Comparison of ENCODE assay signal across 25 cellular contexts in the genomic region with DNA sequence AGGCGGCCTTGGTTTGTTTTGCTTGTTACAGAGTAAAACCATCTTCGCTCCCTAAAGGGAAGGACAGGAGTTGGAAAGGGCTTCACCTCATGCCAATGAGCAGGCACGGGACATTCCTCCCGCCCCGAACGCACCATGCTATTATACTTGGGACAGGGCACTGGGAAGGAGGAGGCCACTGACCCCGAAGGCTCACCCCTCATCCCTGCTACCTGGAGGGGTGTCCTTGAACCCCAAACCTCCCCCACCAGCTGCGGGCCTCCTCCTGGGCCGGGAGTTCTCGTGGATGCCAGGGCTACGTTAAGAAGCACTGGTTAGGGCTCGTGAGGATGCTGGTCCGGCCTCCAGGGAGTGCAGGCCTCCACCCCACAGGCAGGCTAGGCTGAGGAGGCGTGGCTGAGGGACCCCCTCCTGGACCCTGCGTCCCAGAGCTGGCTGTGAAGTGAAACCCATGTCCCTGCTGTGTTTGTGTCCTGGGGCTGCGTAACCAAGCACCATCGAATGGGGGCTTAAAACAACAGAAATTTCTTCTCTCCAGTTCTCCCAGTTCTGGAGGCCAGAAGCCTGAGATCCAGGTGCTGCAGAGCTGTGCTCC.
"Had no signal": no experiment of that assay in that cellular context is flagged by ENCODE, and none has a peak within 500 bp of the region (broad histone marks: within the 10 kb centered on the region; RNA-seq: fewer than 3 reads in every experiment).

No MANE protein-coding gene starts in this region.

- H3K4me2 ChIP-seq: hepatocyte, smooth muscle cell had no signal

- H3K36me3 Mint-ChIP-seq: activated naive CD8-positive, alpha-beta T cell treated with anti-CD3 and anti-CD28 coated beads, Interleukin-2, amount 10 ng/mL, durations not matched to agents 7 days and 5 days; immature natural killer cell; natural killer cell; T-cell had no signal

- DNase-seq: activated CD4-positive, CD25-positive, alpha-beta regulatory T cell treated with anti-CD3 and anti-CD28 coated beads, Interleukin-2, amount 50 U/mL, for 72 hours; activated CD8-positive, alpha-beta memory T cell treated with anti-CD3 and anti-CD28 coated beads, Interleukin-2, amount 50 U/mL, for 48 hours; activated naive CD4-positive, alpha-beta T cell treated with anti-CD3 and anti-CD28 coated beads for 36 hours; activated naive CD8-positive, alpha-beta T cell treated with anti-CD3 and anti-CD28 coated beads, Interleukin-2, amount 10 ng/mL, durations not matched to agents 7 days and 5 days; activated T-cell treated with anti-CD3 and anti-CD28 coated beads, Interleukin-2, amount 50 U/mL, for 4 hours; amniotic stem cell; erythroblast; immature natural killer cell; midbrain; natural killer cell; nucleus accumbens; sigmoid colon; stimulated activated CD4-positive, alpha-beta T cell treated with anti-CD3 and anti-CD28 coated beads, Interleukin-15, amount 100 ng/mL, for 24 hours; stimulated activated naive CD4-positive, alpha-beta T cell; T-cell; testis; upper lobe of right lung; WERI-Rb-1 had no signal

- H3K27ac ChIP-seq: hepatocyte, parathyroid adenoma, sigmoid colon, testis, upper lobe of right lung, WERI-Rb-1 had no signal

- H3K27me3 Mint-ChIP-seq: activated naive CD8-positive, alpha-beta T cell treated with anti-CD3 and anti-CD28 coated beads, Interleukin-2, amount 10 ng/mL, durations not matched to agents 7 days and 5 days had no signal

- H3K4me3 Mint-ChIP-seq: activated naive CD4-positive, alpha-beta T cell treated with anti-CD3 and anti-CD28 coated beads for 36 hours; activated naive CD8-positive, alpha-beta T cell treated with anti-CD3 and anti-CD28 coated beads, Interleukin-2, amount 10 ng/mL, durations not matched to agents 7 days and 5 days; activated T-cell treated with anti-CD3 and anti-CD28 coated beads, Interleukin-2, amount 50 U/mL, for 4 hours; immature natural killer cell; natural killer cell; T-cell had no signal

- H3K4me1 ChIP-seq: parathyroid adenoma, testis had no signal

- H3K9ac ChIP-seq: parathyroid adenoma had no signal

- H3K9me3 ChIP-seq: sigmoid colon, testis, upper lobe of right lung had no signal

- FAIRE-seq: endometrium, TTC549 had no signal

- ATAC-seq: activated T-cell treated with anti-CD3 and anti-CD28 coated beads, Interleukin-2, amount 50 U/mL, for 4 hours; left lobe of liver; natural killer cell; T-cell; upper lobe of right lung had no signal

- H2AFZ ChIP-seq: hepatocyte, parathyroid adenoma had no signal

- H3K27me3 ChIP-seq: hepatocyte, sigmoid colon, testis, upper lobe of right lung had no signal

- H3K4me3 ChIP-seq: hepatocyte, lung, sigmoid colon, smooth muscle cell, testis, upper lobe of right lung had no signal

- H3K27ac Mint-ChIP-seq: activated naive CD4-positive, alpha-beta T cell treated with anti-CD3 and anti-CD28 coated beads for 36 hours; activated naive CD8-positive, alpha-beta T cell treated with anti-CD3 and anti-CD28 coated beads, Interleukin-2, amount 10 ng/mL, durations not matched to agents 7 days and 5 days; immature natural killer cell; natural killer cell; T-cell had no signal

- H3K9me3 Mint-ChIP-seq: activated naive CD4-positive, alpha-beta T cell treated with anti-CD3 and anti-CD28 coated beads for 36 hours; activated naive CD8-positive, alpha-beta T cell treated with anti-CD3 and anti-CD28 coated beads, Interleukin-2, amount 10 ng/mL, durations not matched to agents 7 days and 5 days; activated T-cell treated with anti-CD3 and anti-CD28 coated beads, Interleukin-2, amount 50 U/mL, for 4 hours; immature natural killer cell; natural killer cell; T-cell had no signal

- H3K4me1 Mint-ChIP-seq: activated naive CD8-positive, alpha-beta T cell treated with anti-CD3 and anti-CD28 coated beads, Interleukin-2, amount 10 ng/mL, durations not matched to agents 7 days and 5 days had no signal

- H3K36me3 ChIP-seq: sigmoid colon, upper lobe of right lung had no signal
